Comparison of ENCODE assay signal across 8 cellular contexts in genomic region chr19:44753932-44754742, GRCh38. TPM values are rescaled to one million over a fixed set of nuclear protein-coding genes. Genes with fewer than 3 reads are reported as not detected.
DNase-seq lines count a peak whose midpoint lies in the region; ATAC-seq, FAIRE-seq and TF ChIP-seq lines count a peak whose summit lies in the region.

No MANE protein-coding gene starts in this region.

- ATAC-seq in esophagus mucosa, result peak; percentile 83

- TF ChIP-seq POLR2A in H54 (IDR thresholded peaks at IDR 0.05; ENCODE audit: low read depth, low read length), result no peak

- DNase-seq in CMK (ENCODE audit: low read depth) (peak; percentile 80), H54 (ENCODE audit: insufficient read length, low spot score) (peak; percentile 98), NOMO-1 treated with DMSO at 0.1 percent for 48 hours (lab: John Stamatoyannopoulos, UW; ENCODE audit: unreplicated experiment) (peak; percentile 60), activated T-cell treated with anti-CD3 and anti-CD28 coated beads for 24 hours (ENCODE audit: low read depth) (peak; percentile 65), myocyte (ENCODE audit: low read depth) (peak; percentile 88), putamen (ENCODE audit: low spot score) (no peak)
- peak; percentile 71 for DNase-seq in stimulated activated naive CD4-positive, alpha-beta T cell treated with Interleukin-2 at 50 U/mL for 16 hours (lab: John Stamatoyannopoulos, UW)

- FAIRE-seq in H54 (lab: Jason Lieb, UNC), result no peak

RNA-seq across cellular contexts. Expression of gene BCL3, which starts 5.6 kb away (rescaled TPM):
- total RNA-seq in esophagus mucosa, result 67.6 TPM
- 25.8 and 28.6 TPM in 2 replicates for total RNA-seq in myocyte
- 8.1 TPM for polyA plus RNA-seq in myocyte (2012)

RNA-seq across cellular contexts. Expression of gene CBLC, which starts 23.6 kb away (rescaled TPM):
- total RNA-seq in esophagus mucosa, result 36.2 TPM
- total RNA-seq in myocyte, result not detected in 2 replicates
- polyA plus RNA-seq in myocyte (2012), result not detected

RNA-seq across cellular contexts. Expression of gene BCAM, which starts 54.8 kb away (rescaled TPM):
- 13.3 TPM for total RNA-seq in esophagus mucosa
- 590 and 678 TPM in 2 replicates for total RNA-seq in myocyte
- 110 TPM for polyA plus RNA-seq in myocyte (2012)

RNA-seq across cellular contexts. Expression of gene CEACAM16, which starts 55.2 kb away (rescaled TPM):
- total RNA-seq in esophagus mucosa, result not detected
- total RNA-seq in myocyte, result 5.0 and 6.1 TPM in 2 replicates
- polyA plus RNA-seq in myocyte (2012), result 5.7 TPM

Comparison
In these comparisons a context has a peak if more than half of its experiments do, and no peak if none do; other contexts are left out.
1. RNA of gene CBLC, which starts 23.6 kb away (total RNA-seq): 36.2 TPM in esophagus mucosa (single experiment); not detected in myocyte; every median in the first group is over 10 times any median in the second.
2. RNA of gene BCAM, which starts 54.8 kb away (total RNA-seq): 590 to 678 TPM in myocyte; 13.3 TPM in esophagus mucosa (single experiment); every median in the first group is over 10 times any median in the second.